25 cellular contexts compared by ENCODE assay signal in genomic region chr22:45968003-45968650, GRCh38. TPM values are rescaled to one million over a fixed set of nuclear protein-coding genes. Genes with fewer than 3 reads are reported as not detected.
DNase-seq lines count a peak whose midpoint lies in the region; ATAC-seq, FAIRE-seq and TF ChIP-seq lines count a peak whose summit lies in the region.
"Had no signal": no experiment of that assay in that cellular context is flagged by ENCODE, and none has a peak within 500 bp of the region (broad histone marks: within the 10 kb centered on the region; RNA-seq: fewer than 3 reads in every experiment).

No MANE protein-coding gene starts in this region.

- H4K20me1 ChIP-seq in SK-N-SH (ENCODE audit: insufficient read depth) (no peaks in the 10 kb centered on the region), PC-3 (ENCODE audit: low read length) (peaks cover 41% of the 10 kb centered on the region; the same call in 1 of the 2 replicates), osteoblast (ENCODE audit: insufficient read depth, low read length) (peaks cover 3% of the 10 kb centered on the region)

- CTCF ChIA-PET in SK-N-SH (lab: Yijun Ruan, JAX), result no interaction called here
- CTCF ChIA-PET in PC-3 (lab: Charles Lee), result no interaction called here

- no peak overlapping the region for H3K9ac ChIP-seq in SK-N-SH
- no peak overlapping the region for H3K9ac ChIP-seq in PC-3 (ENCODE audit: low read length)
- H3K9ac ChIP-seq: KMS-11 had no signal

- DNase-seq in SK-N-SH, result no peak
- no peak for DNase-seq in PC-3
- DNase-seq in bronchial epithelial cell (ENCODE audit: low read depth), result no peak
- DNase-seq in osteoblast (ENCODE audit: insufficient read length, low spot score, missing footprints), result peak; percentile 95
- DNase-seq in SK-N-DZ (ENCODE audit: low spot score), result no peak
- no peak for DNase-seq in ureter (ENCODE audit: low spot score)
- DNase-seq in left ventricle myocardium inferior, result no peak
- DNase-seq: activated CD8-positive, alpha-beta memory T cell treated with anti-CD3 and anti-CD28 coated beads, Interleukin-2, amount 50 U/mL, for 4 hours; cortex of kidney; DND-41; midbrain; NCI-H1048; NCI-H2029 treated with DMSO at 0.1 percent for 48 hours; OCI-M1; stimulated activated naive CD8-positive, alpha-beta T cell treated with anti-CD3 and anti-CD28 coated beads, Interleukin-15, amount 100 ng/mL, for 72 hours; T-helper 2 cell; trophoblast cell had no signal

- POLR2A ChIA-PET in SK-N-SH (lab: Yijun Ruan, JAX), result no interaction called here
- POLR2A ChIA-PET in PC-3 (lab: Charles Lee; ENCODE audit: unreplicated experiment), result no interaction called here

- H3K27me3 ChIP-seq in SK-N-SH (ENCODE audit: insufficient read depth) (peaks cover 21% of the 10 kb centered on the region), PC-3 (ENCODE audit: low read length) (no peaks in the 10 kb centered on the region), bronchial epithelial cell (ENCODE audit: control insufficient read depth, insufficient read depth, low read length) (no peaks in the 10 kb centered on the region), osteoblast (ENCODE audit: insufficient read depth, low read length) (peaks cover 22% of the 10 kb centered on the region), left ventricle myocardium inferior (ENCODE audit: low read depth) (peaks cover 100% of the 10 kb centered on the region)

- H3K79me2 ChIP-seq in SK-N-SH (ENCODE audit: insufficient read depth) (no peaks in the 10 kb centered on the region), PC-3 (ENCODE audit: low read length) (peaks cover 88% of the 10 kb centered on the region), osteoblast (ENCODE audit: insufficient read depth, low read length) (no peaks in the 10 kb centered on the region)

- 94% methylated on average over 6 of the region's 10 CpGs for WGBS in SK-N-SH (ENCODE audit: low lambda C conversion rate)

- H3K4me3 ChIP-seq in SK-N-SH (ENCODE audit: low read depth in 2 of 2, low read length in 1 of 2), result no peak overlapping the region
- H3K4me3 ChIP-seq in PC-3 (ENCODE audit: low read length), result no peak overlapping the region
- no peak overlapping the region for H3K4me3 ChIP-seq in bronchial epithelial cell (ENCODE audit: low read depth, low read length)
- no peak overlapping the region for H3K4me3 ChIP-seq in osteoblast (ENCODE audit: insufficient read depth, low read length)
- H3K4me3 ChIP-seq in left ventricle myocardium inferior, result no peak overlapping the region

- H3K27ac ChIP-seq in SK-N-SH (ENCODE audit: low read depth in 2 of 2, low read length in 1 of 2) (no peak overlapping the region), PC-3 (ENCODE audit: low read length) (peak overlapping the region; percentile 73), osteoblast (ENCODE audit: low read depth, low read length) (peak overlapping the region; percentile 33), left ventricle myocardium inferior (replicated peaks) (no peak overlapping the region)
- H3K27ac ChIP-seq: 22Rv1, KMS-11 had no signal

- H3K36me3 ChIP-seq in SK-N-SH (replicated peaks in 1 of 2; ENCODE audit: control insufficient read depth in 1 of 2, insufficient read depth in 2 of 2, low read length in 1 of 2) (no peaks in the 10 kb centered on the region), PC-3 (ENCODE audit: low read depth, low read length) (no peaks in the 10 kb centered on the region), bronchial epithelial cell (ENCODE audit: control insufficient read depth, insufficient read depth, low read length) (no peaks in the 10 kb centered on the region), osteoblast (ENCODE audit: insufficient read depth, low read length) (no peaks in the 10 kb centered on the region), left ventricle myocardium inferior (no peaks in the 10 kb centered on the region)

- intact Hi-C loops in PC-3 (cut with micrococcal nuclease), result loop anchor here (2.0 kb wide), 1 partner anchor 55 kb away; no protein-coding TSS in a partner anchor
- intact Hi-C loops in left ventricle myocardium inferior (cut with micrococcal nuclease), result no loop called here

- H3K4me1 ChIP-seq in SK-N-SH (ENCODE audit: control insufficient read depth in 1 of 2, insufficient read depth in 2 of 2, low read depth in 1 of 2, low read length in 1 of 2) (peaks cover 4 to 5% of the 10 kb centered on the region in 2 experiments; a peak in 2 of 4 replicates), PC-3 (ENCODE audit: insufficient read depth, low read length) (peaks cover 28% of the 10 kb centered on the region), osteoblast (ENCODE audit: insufficient read depth, low read length) (peaks cover 20% of the 10 kb centered on the region), left ventricle myocardium inferior (peaks cover 20% of the 10 kb centered on the region)

- TF ChIP-seq CTCF in SK-N-SH (IDR thresholded peaks at IDR 0.05) (no peak), PC-3 (conservative IDR thresholded peaks at IDR 0.05; ENCODE audit: low read depth, low read length) (no peak), bronchial epithelial cell (IDR thresholded peaks at IDR 0.05; ENCODE audit: insufficient read depth, low read length, severe bottlenecking) (no peak), osteoblast (IDR thresholded peaks at IDR 0.05; ENCODE audit: extremely low read depth, low read depth, low read length) (no peak), left ventricle myocardium inferior (IDR thresholded peaks at IDR 0.05; ENCODE audit: borderline replicate concordance) (no peak)

- H3K9me3 ChIP-seq in SK-N-SH (no peaks in the 10 kb centered on the region), PC-3 (ENCODE audit: low read length) (no peaks in the 10 kb centered on the region), osteoblast (ENCODE audit: low read depth, low read length) (no peaks in the 10 kb centered on the region), left ventricle myocardium inferior (replicated peaks) (no peaks in the 10 kb centered on the region)

- H3K9me2 ChIP-seq in SK-N-SH (no peaks in the 10 kb centered on the region), PC-3 (replicated peaks; ENCODE audit: low read length) (no peaks in the 10 kb centered on the region)

- no peaks in the 10 kb centered on the region for H3F3A ChIP-seq in SK-N-SH (replicated peaks; ENCODE audit: insufficient read depth)
- H3F3A ChIP-seq in PC-3 (ENCODE audit: low read length, unreplicated experiment), result no peaks in the 10 kb centered on the region

- ATAC-seq in SK-N-SH treated with all-trans-retinoic acid at 6 μM for 48 hours (no peak), PC-3 (no peak)
- ATAC-seq: sciatic nerve; stimulated activated naive CD8-positive, alpha-beta T cell treated with anti-CD3 and anti-CD28 coated beads, Interleukin-15, amount 100 ng/mL, for 72 hours; WTC11 had no signal

- no TSS peak for BruUV-seq in PC-3 (replicated peaks; lab: Mats Ljungman, UMichigan)

- no peak for TF ChIP-seq EP300 in SK-N-SH (IDR thresholded peaks at IDR 0.05; ENCODE audit: borderline replicate concordance in 1 of 2, low read depth in 1 of 2, low read length in 1 of 2)

- H3K4me2 ChIP-seq in SK-N-SH (no peak overlapping the region), PC-3 (ENCODE audit: low read length) (peak overlapping the region; percentile 62), osteoblast (ENCODE audit: insufficient read depth, low read length) (peak overlapping the region; percentile 26)
- H3K4me2 ChIP-seq: KMS-11 had no signal

- no peak for TF ChIP-seq RAD21 in SK-N-SH (IDR thresholded peaks at IDR 0.05; ENCODE audit: low read length)

- FAIRE-seq in bronchial epithelial cell (lab: Jason Lieb, UNC), result peak; percentile 88
- FAIRE-seq: endometrium had no signal

- H2AFZ ChIP-seq in SK-N-SH (ENCODE audit: low read depth) (no peak overlapping the region), PC-3 (ENCODE audit: low read length) (no peak overlapping the region), osteoblast (ENCODE audit: low read length) (no peak overlapping the region)

TF ChIP-seq in SK-N-SH treated with all-trans-retinoic acid at 6 μM for 48 hours, 23 proteins besides CTCF, POLR2A, EP300 and RAD21 (continues in another document):
- peak; percentile 97 for TF ChIP-seq ZFP3 (CRISPR knock-in tag; IDR thresholded peaks at IDR 0.05)
- TF ChIP-seq SNAI2 (CRISPR knock-in tag; IDR thresholded peaks at IDR 0.05), result no peak

TF ChIP-seq in SK-N-SH, 30 proteins besides CTCF, POLR2A, EP300 and RAD21 (continues in another document):
- TF ChIP-seq, protein P1, sequence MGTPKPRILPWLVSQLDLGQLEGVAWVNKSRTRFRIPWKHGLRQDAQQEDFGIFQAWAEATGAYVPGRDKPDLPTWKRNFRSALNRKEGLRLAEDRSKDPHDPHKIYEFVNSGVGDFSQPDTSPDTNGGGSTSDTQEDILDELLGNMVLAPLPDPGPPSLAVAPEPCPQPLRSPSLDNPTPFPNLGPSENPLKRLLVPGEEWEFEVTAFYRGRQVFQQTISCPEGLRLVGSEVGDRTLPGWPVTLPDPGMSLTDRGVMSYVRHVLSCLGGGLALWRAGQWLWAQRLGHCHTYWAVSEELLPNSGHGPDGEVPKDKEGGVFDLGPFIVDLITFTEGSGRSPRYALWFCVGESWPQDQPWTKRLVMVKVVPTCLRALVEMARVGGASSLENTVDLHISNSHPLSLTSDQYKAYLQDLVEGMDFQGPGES (IDR thresholded peaks at IDR 0.05; ENCODE audit: low read depth, low read length), result no peak
- TF ChIP-seq MEF2A (IDR thresholded peaks at IDR 0.05; ENCODE audit: borderline replicate concordance, low read depth) (no peak), GATA2 (CRISPR knock-in tag; IDR thresholded peaks at IDR 0.05) (no peak), FOXJ3 (CRISPR knock-in tag; IDR thresholded peaks at IDR 0.05) (no peak), NFIC (IDR thresholded peaks at IDR 0.05; ENCODE audit: borderline replicate concordance) (no peak)

RNA-seq across cellular contexts. Expression of gene WNT7B, which starts 8.8 kb away (rescaled TPM):
- polyA plus RNA-seq in SK-N-SH (2012; rRNA removed), result 0.13 TPM in 1 of 2 replicates, not detected in the other
- 0.01 and 0.20 TPM in 2 replicates for polyA plus RNA-seq in SK-N-SH (2012; cell fraction: cytosol; rRNA removed)
- polyA plus RNA-seq in SK-N-SH (2012; cell fraction: nucleus; rRNA removed), result 0.08 TPM in 2 replicates
- total RNA-seq in PC-3 (2014; rRNA removed) (42.0 and 73.1 TPM in 2 replicates), bronchial epithelial cell (18.2 and 23.9 TPM in 2 replicates), osteoblast (0.59 TPM in 1 of 2 replicates, not detected in the other), ureter (58.6 TPM), left ventricle myocardium inferior (not detected)
- polyA plus RNA-seq in SK-N-DZ (2014; cell fraction: cytosol; rRNA removed), result 0.16 and 0.22 TPM in 2 replicates
- not detected in 2 replicates for polyA plus RNA-seq in SK-N-DZ (2014; cell fraction: nucleus; rRNA removed)
- total RNA-seq: activated T-helper 2 cell treated with anti-CD3 and anti-CD28 coated beads, Interferon-gamma antibody, Interleukin-2, Interleukin-4, amounts not matched to agents 10 μg/mL and 5 μg/mL and 100 μg/mL, durations not matched to agents 14 hours and 24 hours and 36 hours; sciatic nerve; SK-MEL-5 had no signal

Comparison
In these comparisons a context has a peak if more than half of its experiments do, and no peak if none do; other contexts are left out.
1. H3K27ac ChIP-seq: peak in PC-3 (single experiment) and osteoblast (single experiment); none in SK-N-SH (0 of 2) and left ventricle myocardium inferior (single experiment).
2. RNA of gene WNT7B, which starts 8.8 kb away (total RNA-seq): 58.6 TPM in ureter (single experiment), 42.0 to 73.1 TPM in PC-3 and 18.2 to 23.9 TPM in bronchial epithelial cell; 0.59 TPM in osteoblast and not detected in left ventricle myocardium inferior (single experiment); every median in the first group is over 10 times any median in the second.